Comparison of ENCODE assay signal across 29 cellular contexts in the genomic region with DNA sequence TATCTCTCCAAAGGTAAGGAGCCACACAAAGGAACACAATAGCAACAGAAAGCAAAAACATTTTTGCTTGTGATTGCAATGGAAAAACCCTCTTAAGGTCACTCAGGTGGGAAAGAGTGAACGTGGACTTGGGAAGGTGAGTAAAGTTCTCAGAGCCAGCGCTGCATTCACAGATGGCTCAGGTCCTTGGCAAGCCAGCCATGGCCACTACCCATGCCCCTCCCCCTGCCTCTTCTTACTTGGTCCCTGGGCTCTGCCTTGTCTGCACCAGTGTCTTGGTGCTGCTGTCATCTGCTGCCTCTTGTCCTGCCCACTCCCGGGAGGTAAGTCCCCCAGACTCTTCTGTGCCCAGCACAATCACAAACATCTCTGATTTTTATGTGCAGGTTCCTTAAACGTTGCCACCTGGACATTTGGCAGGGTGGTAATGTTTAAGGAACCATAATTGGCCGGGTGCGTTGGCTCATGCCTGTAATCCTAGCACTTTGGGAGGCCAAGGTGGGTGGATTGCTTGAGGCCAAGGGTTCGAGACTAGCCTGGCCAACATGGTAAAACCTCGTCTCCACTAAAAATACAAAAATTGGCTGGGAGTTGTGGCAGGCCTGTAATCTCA.
"Had no signal": no experiment of that assay in that cellular context is flagged by ENCODE, and none has a peak within 500 bp of the region (broad histone marks: within the 10 kb centered on the region; RNA-seq: fewer than 3 reads in every experiment).

No MANE protein-coding gene starts in this region.

- DNase-seq: activated B cell treated with CpG ODN at 0.5 μM for 24 hours; activated CD4-positive, alpha-beta T cell treated with anti-CD3 and anti-CD28 coated beads for 1 hour; activated CD4-positive, alpha-beta T cell treated with anti-CD3 and anti-CD28 coated beads, Interleukin-2, amount 10 ng/mL, durations not matched to agents 24 days and 14 days; activated CD4-positive, alpha-beta T cell treated with anti-CD3 and anti-CD28 coated beads, Interleukin-2, amount 50 U/mL, for 48 hours; activated CD8-positive, alpha-beta memory T cell treated with anti-CD3 and anti-CD28 coated beads, Interleukin-2, amount 10 ng/mL, durations not matched to agents 7 days and 5 days; activated effector memory CD4-positive, alpha-beta T cell treated with anti-CD3 and anti-CD28 coated beads, Interleukin-2, amount 50 U/mL, for 16 hours; activated naive CD4-positive, alpha-beta T cell treated with Interleukin-2 at 50 U/mL for 16 hours; activated T-cell treated with anti-CD3 and anti-CD28 coated beads, Interleukin-2, amount 50 U/mL, for 4 hours; amygdala; Karpas-422; MM.1S; NCI-H1105; NCI-H1436; NCI-H187; NCI-H2081; NCI-H510A treated with DMSO at 0.1 percent for 48 hours; NCI-H69; NK-92 treated with Interleukin-12 subunit alpha and Interleukin-12 subunit beta, amount 100 ng/mL, for 24 hours; OCI-M1; RPMI8226; T-cell; T-helper 2 cell; T1000 had no signal

- H3K9me3 Mint-ChIP-seq: activated B cell treated with CpG ODN at 0.5 μM for 24 hours; activated CD4-positive, alpha-beta T cell treated with anti-CD3 and anti-CD28 coated beads, Interleukin-2, amount 10 ng/mL, durations not matched to agents 24 days and 14 days; activated T-cell treated with anti-CD3 and anti-CD28 coated beads, Interleukin-2, amount 50 U/mL, for 4 hours; T-cell had no signal

- H3K36me3 Mint-ChIP-seq: activated CD8-positive, alpha-beta memory T cell treated with anti-CD3 and anti-CD28 coated beads, Interleukin-2, amount 10 ng/mL, durations not matched to agents 7 days and 5 days; activated naive CD8-positive, alpha-beta T cell; T-cell had no signal

- H3K27ac Mint-ChIP-seq: activated B cell treated with CpG ODN at 0.5 μM for 24 hours; activated CD4-positive, alpha-beta T cell treated with anti-CD3 and anti-CD28 coated beads, Interleukin-2, amount 10 ng/mL, durations not matched to agents 24 days and 14 days; activated CD8-positive, alpha-beta memory T cell treated with anti-CD3 and anti-CD28 coated beads, Interleukin-2, amount 10 ng/mL, durations not matched to agents 7 days and 5 days; activated naive CD8-positive, alpha-beta T cell; T-cell had no signal

- H3K27me3 Mint-ChIP-seq: activated B cell treated with CpG ODN at 0.5 μM for 24 hours had no signal

- FAIRE-seq: TTC549 had no signal

- H3K27me3 ChIP-seq: breast epithelium had no signal

- H3K27ac ChIP-seq: breast epithelium, SK-N-MC had no signal

- H3K4me3 ChIP-seq: breast epithelium, SK-N-MC had no signal

- H3K9me3 ChIP-seq: breast epithelium had no signal

- H3K36me3 ChIP-seq: breast epithelium had no signal

- H3K4me1 Mint-ChIP-seq: activated B cell treated with CpG ODN at 0.5 μM for 24 hours; activated CD4-positive, alpha-beta T cell treated with anti-CD3 and anti-CD28 coated beads, Interleukin-2, amount 10 ng/mL, durations not matched to agents 24 days and 14 days; activated CD8-positive, alpha-beta memory T cell treated with anti-CD3 and anti-CD28 coated beads, Interleukin-2, amount 10 ng/mL, durations not matched to agents 7 days and 5 days; T-cell had no signal

- H3K4me3 Mint-ChIP-seq: activated B cell treated with CpG ODN at 0.5 μM for 24 hours; activated CD4-positive, alpha-beta T cell treated with anti-CD3 and anti-CD28 coated beads, Interleukin-2, amount 10 ng/mL, durations not matched to agents 24 days and 14 days; activated CD8-positive, alpha-beta memory T cell treated with anti-CD3 and anti-CD28 coated beads, Interleukin-2, amount 10 ng/mL, durations not matched to agents 7 days and 5 days; activated naive CD8-positive, alpha-beta T cell; activated T-cell treated with anti-CD3 and anti-CD28 coated beads, Interleukin-2, amount 50 U/mL, for 4 hours; T-cell had no signal

- ATAC-seq: activated CD8-positive, alpha-beta memory T cell treated with anti-CD3 and anti-CD28 coated beads, Interleukin-2, amount 10 ng/mL, durations not matched to agents 7 days and 5 days; activated T-cell treated with anti-CD3 and anti-CD28 coated beads, Interleukin-2, amount 50 U/mL, for 4 hours; Panc1; Right ventricle myocardium inferior; T-cell had no signal
